Comparison of ENCODE assay signal across 12 cellular contexts in genomic region chr14:59687663-59688062, GRCh38.
DNase-seq lines count a peak whose midpoint lies in the region; ATAC-seq, FAIRE-seq and TF ChIP-seq lines count a peak whose summit lies in the region.
"Had no signal": no experiment of that assay in that cellular context is flagged by ENCODE, and none has a peak within 500 bp of the region (broad histone marks: within the 10 kb centered on the region; RNA-seq: fewer than 3 reads in every experiment).

No MANE protein-coding gene starts in this region.

- H3K4me1 ChIP-seq in RWPE2 (ENCODE audit: insufficient read depth, poor library complexity, severe bottlenecking) (no peaks in the 10 kb centered on the region), gastroesophageal sphincter (no peaks in the 10 kb centered on the region), right atrium auricular region (no peaks in the 10 kb centered on the region)
- H3K4me1 ChIP-seq: BLaER1 treated with 17β-estradiol and CSF1 and Interleukin-3, amounts not matched to agents 10 nM and 100 nM; HAP-1 had no signal

- H3K36me3 ChIP-seq in RWPE2 (ENCODE audit: low read depth), result no peaks in the 10 kb centered on the region
- H3K36me3 ChIP-seq in gastroesophageal sphincter, result no peaks in the 10 kb centered on the region
- no peaks in the 10 kb centered on the region for H3K36me3 ChIP-seq in right atrium auricular region
- H3K36me3 ChIP-seq: HAP-1 had no signal

- no peaks in the 10 kb centered on the region for H3K27me3 ChIP-seq in RWPE2 (ENCODE audit: insufficient read depth, poor library complexity, severe bottlenecking)
- no peaks in the 10 kb centered on the region for H3K27me3 ChIP-seq in gastroesophageal sphincter
- H3K27me3 ChIP-seq in right atrium auricular region, result no peaks in the 10 kb centered on the region
- H3K27me3 ChIP-seq: BLaER1 treated with 17β-estradiol and CSF1 and Interleukin-3, amounts not matched to agents 10 nM and 100 nM had no signal

- peak; percentile 65 for ATAC-seq in RWPE2 (ENCODE audit: low read depth)
- peak; percentile 25 for ATAC-seq in gastroesophageal sphincter
- ATAC-seq: CD8-positive, alpha-beta T cell had no signal

- POLR2A ChIA-PET in GM10248 (lab: Yijun Ruan, JAX), result no interaction called here

- H3K4me3 ChIP-seq in RWPE2 (ENCODE audit: severe bottlenecking) (no peak overlapping the region), gastroesophageal sphincter (no peak overlapping the region), right atrium auricular region (no peak overlapping the region)
- H3K4me3 ChIP-seq: BLaER1 treated with 17β-estradiol and CSF1 and Interleukin-3, amounts not matched to agents 10 nM and 100 nM; GM12878; GM23248; HAP-1 had no signal

- H3K27ac ChIP-seq in RWPE2 (ENCODE audit: poor library complexity, severe bottlenecking), result no peak overlapping the region
- H3K27ac ChIP-seq in gastroesophageal sphincter, result no peak overlapping the region
- no peak overlapping the region for H3K27ac ChIP-seq in right atrium auricular region
- H3K27ac ChIP-seq: BLaER1 treated with 17β-estradiol and CSF1 and Interleukin-3, amounts not matched to agents 10 nM and 100 nM; GM23248 had no signal

- peak; percentile 57 for FAIRE-seq in HTR-8/SVneo (lab: Jason Lieb, UNC)
- FAIRE-seq: GM12878 had no signal

- no peak for TF ChIP-seq POLR2A in gastroesophageal sphincter (IDR thresholded peaks at IDR 0.05)

- CTCF ChIA-PET in GM10248 (lab: Yijun Ruan, JAX), result interaction anchor here (0.8 to 4.8 kb wide), 12 partner anchors 8 to 91 kb away, joined by 3 to 20 read pairs (median 6); no protein-coding TSS in a partner anchor

- DNase-seq in HTR-8/SVneo (ENCODE audit: insufficient read length, low spot score) (no peak), RWPE2 (ENCODE audit: low spot score) (no peak), right atrium auricular region (ENCODE audit: low spot score) (no peak), HPDE6-E6E7 (ENCODE audit: extremely low spot score) (no peak), GM10248 (ENCODE audit: extremely low spot score) (no peak)
- DNase-seq: CD8-positive, alpha-beta T cell; DMS79 treated with DMSO at 0.1 percent for 48 hours had no signal

- no peak for TF ChIP-seq CTCF in RWPE2 (IDR thresholded peaks at IDR 0.05; ENCODE audit: poor library complexity, severe bottlenecking)
- TF ChIP-seq CTCF in gastroesophageal sphincter (IDR thresholded peaks at IDR 0.05), result no peak
- no peak for TF ChIP-seq CTCF in right atrium auricular region (IDR thresholded peaks at IDR 0.05)
- TF ChIP-seq CTCF in GM10248 (IDR thresholded peaks at IDR 0.05; ENCODE audit: control extremely low read depth, extremely low read depth, low read depth, missing control alignments), result no peak

- TF ChIP-seq EP300 in gastroesophageal sphincter (IDR thresholded peaks at IDR 0.05), result no peak

- no peaks in the 10 kb centered on the region for H3K9me3 ChIP-seq in RWPE2 (ENCODE audit: severe bottlenecking)
- H3K9me3 ChIP-seq in gastroesophageal sphincter, result peaks cover 0 to 5% (median 0%) of the 10 kb centered on the region in 3 donors
- H3K9me3 ChIP-seq in right atrium auricular region, result no peaks in the 10 kb centered on the region
- H3K9me3 ChIP-seq: HAP-1 had no signal
